25 cellular contexts compared by ENCODE assay signal in the genomic region with DNA sequence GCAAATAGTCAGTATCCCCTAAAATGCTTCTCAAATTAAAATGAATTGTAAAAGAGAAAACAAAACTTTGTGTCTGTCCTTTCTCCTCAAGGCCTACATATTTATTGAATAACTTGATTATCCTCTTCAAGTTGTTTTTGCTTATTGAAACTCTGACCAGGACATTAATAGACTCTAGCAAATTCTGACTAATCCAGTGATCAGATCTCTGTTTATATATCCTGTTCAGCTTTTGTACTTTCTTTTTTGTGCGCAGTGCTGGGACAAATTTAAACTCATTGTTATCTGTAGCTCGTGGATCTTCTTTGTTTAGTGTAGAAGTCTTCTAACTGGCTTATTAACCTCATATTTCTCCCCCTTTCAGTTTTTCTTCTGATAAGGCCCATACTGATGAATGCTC.
A peak's percentile ranks its signal among the peaks of the same experiment; 100 is the strongest.
DNase-seq lines count a peak whose midpoint lies in the region; ATAC-seq, FAIRE-seq and TF ChIP-seq lines count a peak whose summit lies in the region.
"Had no signal": no experiment of that assay in that cellular context is flagged by ENCODE, and none has a peak within 500 bp of the region (broad histone marks: within the 10 kb centered on the region; RNA-seq: fewer than 3 reads in every experiment).

No MANE protein-coding gene starts in this region.

- 40% methylated on average over 2 of the region's 2 CpGs for WGBS in esophagus muscularis mucosa

- H3K27ac Mint-ChIP-seq in activated T-cell treated with anti-CD3 and anti-CD28 coated beads, Interleukin-2, amount 50 U/mL, for 72 hours = peak overlapping the region; percentile 68
- H3K27ac Mint-ChIP-seq: activated CD8-positive, alpha-beta memory T cell treated with anti-CD3 and anti-CD28 coated beads, Interleukin-2, amount 10 ng/mL, durations not matched to agents 7 days and 5 days; endodermal cell; T-helper 1 cell treated with Interleukin-12 subunit alpha and Interleukin-12 subunit beta and Interleukin-4 antibody, amounts not matched to agents 30 μg/mL and 1 μg/mL, for 36 hours had no signal

- intact Hi-C loops in esophagus muscularis mucosa (cut with DNase I) = loop anchor here (5.0 kb wide), 1 partner anchor 140 kb away; the partner anchor contains the start of genes SORL1 and SORL1-AS1
- intact Hi-C loops in dorsolateral prefrontal cortex (cut with DNase I) = loop anchor here (5.0 kb wide), 3 partner anchors 140 to 345 kb away; partner anchors contain the start of genes SORL1 (in 2 of the 2) and SORL1-AS1 (in 2 of the 2)

- H3K4me1 Mint-ChIP-seq in activated T-cell treated with anti-CD3 and anti-CD28 coated beads, Interleukin-2, amount 50 U/mL, for 72 hours (ENCODE audit: low read depth) = peaks cover 22% of the 10 kb centered on the region

- no peaks in the 10 kb centered on the region for H3K9me3 Mint-ChIP-seq in activated T-cell treated with anti-CD3 and anti-CD28 coated beads, Interleukin-2, amount 50 U/mL, for 72 hours
- H3K9me3 Mint-ChIP-seq: endodermal cell; T-helper 1 cell treated with Interleukin-12 subunit alpha and Interleukin-12 subunit beta and Interleukin-4 antibody, amounts not matched to agents 30 μg/mL and 1 μg/mL, for 36 hours had no signal

- no peak for TF ChIP-seq POLR2A in esophagus muscularis mucosa (IDR thresholded peaks at IDR 0.05; ENCODE audit: low read depth)

- no peak for TF ChIP-seq CTCF in esophagus muscularis mucosa (IDR thresholded peaks at IDR 0.05)
- no peak for TF ChIP-seq CTCF in dorsolateral prefrontal cortex (IDR thresholded peaks at IDR 0.05 in 54 of 56, conservative IDR thresholded peaks at IDR 0.05 in 2 of 56; ENCODE audit: low read depth in 1 of 56, partially characterized antibody in 56 of 56)

- peak overlapping the region in 1 of 2 donors; percentile 26 for H3K9ac ChIP-seq in stomach smooth muscle (ENCODE audit: low read length in 2 of 2)

- peak overlapping the region; percentile 77 to 82 (median 81) for H3K27ac ChIP-seq in esophagus muscularis mucosa (replicated peaks in 1 of 4)
- H3K27ac ChIP-seq in stomach smooth muscle (ENCODE audit: low read length) = peak overlapping the region; percentile 56
- peak overlapping the region in 29 of 59 donors; percentile 1 to 84 (median 46) for H3K27ac ChIP-seq in dorsolateral prefrontal cortex

- peaks cover 0 to 57% (median 47%) of the 10 kb centered on the region in 4 donors for H3K4me1 ChIP-seq in esophagus muscularis mucosa
- peaks cover 12% of the 10 kb centered on the region for H3K4me1 ChIP-seq in stomach smooth muscle (ENCODE audit: control insufficient read depth, insufficient read depth, low read length)

- H3K4me3 Mint-ChIP-seq in activated T-cell treated with anti-CD3 and anti-CD28 coated beads, Interleukin-2, amount 50 U/mL, for 72 hours = no peak overlapping the region
- H3K4me3 Mint-ChIP-seq: activated CD8-positive, alpha-beta memory T cell treated with anti-CD3 and anti-CD28 coated beads, Interleukin-2, amount 10 ng/mL, durations not matched to agents 7 days and 5 days; endodermal cell; T-helper 1 cell treated with Interleukin-12 subunit alpha and Interleukin-12 subunit beta and Interleukin-4 antibody, amounts not matched to agents 30 μg/mL and 1 μg/mL, for 36 hours had no signal

- peaks cover 0 to 25% (median 0%) of the 10 kb centered on the region in 4 donors for H3K36me3 ChIP-seq in esophagus muscularis mucosa
- H3K36me3 ChIP-seq in stomach smooth muscle (ENCODE audit: control insufficient read depth in 2 of 2, insufficient read depth in 2 of 2, low read length in 2 of 2) = peaks cover 18 to 22% of the 10 kb centered on the region in 2 donors

- H3K27me3 Mint-ChIP-seq in activated T-cell treated with anti-CD3 and anti-CD28 coated beads, Interleukin-2, amount 50 U/mL, for 72 hours (ENCODE audit: low read depth) = no peaks in the 10 kb centered on the region
- H3K27me3 Mint-ChIP-seq: activated CD8-positive, alpha-beta memory T cell treated with anti-CD3 and anti-CD28 coated beads, Interleukin-2, amount 10 ng/mL, durations not matched to agents 7 days and 5 days had no signal

- no peak for ATAC-seq in activated T-cell treated with anti-CD3 and anti-CD28 coated beads, Interleukin-2, amount 50 U/mL, for 72 hours (replicated peaks in 1 of 2)
- peak; percentile 34 for ATAC-seq in HG02885 (IDR thresholded peaks at IDR 0.05; ENCODE audit: poor library complexity, unreplicated experiment)
- ATAC-seq: activated CD8-positive, alpha-beta memory T cell treated with anti-CD3 and anti-CD28 coated beads, Interleukin-2, amount 10 ng/mL, durations not matched to agents 7 days and 5 days; left ventricle myocardium superior; Right ventricle myocardium inferior had no signal

- DNase-seq in activated T-cell treated with anti-CD3 and anti-CD28 coated beads, Interleukin-2, amount 50 U/mL, for 72 hours = no peak
- DNase-seq in activated T-cell treated with anti-CD3 and anti-CD28 coated beads for 4 hours (no peak), esophagus muscularis mucosa (ENCODE audit: extremely low spot score) (no peak), DMS53 treated with DMSO at 0.1 percent for 48 hours (lab: John Stamatoyannopoulos, UW; ENCODE audit: unreplicated experiment) (no peak), dorsolateral prefrontal cortex (no peak), GM19239 (ENCODE audit: insufficient read length, low spot score) (no peak)
- DNase-seq: activated CD4-positive, CD25-positive, alpha-beta regulatory T cell; activated CD8-positive, alpha-beta memory T cell treated with anti-CD3 and anti-CD28 coated beads, Interleukin-2, amount 10 ng/mL, durations not matched to agents 7 days and 5 days; activated gamma-delta T cell treated with Interleukin-2 at 50 U/mL for 16 hours; aorta; DMS79 treated with DMSO at 0.1 percent for 48 hours; endodermal cell; left ventricle myocardium superior; NCI-H1105 treated with DMSO at 0.1 percent for 48 hours; NCI-H2171 treated with DMSO at 0.1 percent for 48 hours; NCI-H774; posterior cingulate gyrus; stimulated activated naive CD4-positive, alpha-beta T cell had no signal

- H3K9me3 ChIP-seq in esophagus muscularis mucosa (no peaks in the 10 kb centered on the region), stomach smooth muscle (ENCODE audit: control insufficient read depth in 2 of 2, low read length in 2 of 2) (no peaks in the 10 kb centered on the region)

- H3K36me3 Mint-ChIP-seq in activated T-cell treated with anti-CD3 and anti-CD28 coated beads, Interleukin-2, amount 50 U/mL, for 72 hours (ENCODE audit: insufficient read depth in 2 of 2) = peaks cover 15 to 28% of the 10 kb centered on the region in 2 donors

- no peak for TF ChIP-seq EP300 in esophagus muscularis mucosa (IDR thresholded peaks at IDR 0.05)

- H3K4me3 ChIP-seq in esophagus muscularis mucosa (no peak overlapping the region), stomach smooth muscle (ENCODE audit: low read length in 2 of 2) (no peak overlapping the region), dorsolateral prefrontal cortex (no peak overlapping the region)

- H3K27me3 ChIP-seq in esophagus muscularis mucosa (no peaks in the 10 kb centered on the region), stomach smooth muscle (ENCODE audit: control insufficient read depth in 1 of 2, insufficient read depth in 2 of 2, low read length in 2 of 2) (no peaks in the 10 kb centered on the region), dorsolateral prefrontal cortex (no peaks in the 10 kb centered on the region)

- no peak for FAIRE-seq in GM19239 (lab: Jason Lieb, UNC)
- FAIRE-seq: A204.1, frontal cortex, urothelium cell line had no signal
